14 cellular contexts compared by ENCODE assay signal in the genomic region with DNA sequence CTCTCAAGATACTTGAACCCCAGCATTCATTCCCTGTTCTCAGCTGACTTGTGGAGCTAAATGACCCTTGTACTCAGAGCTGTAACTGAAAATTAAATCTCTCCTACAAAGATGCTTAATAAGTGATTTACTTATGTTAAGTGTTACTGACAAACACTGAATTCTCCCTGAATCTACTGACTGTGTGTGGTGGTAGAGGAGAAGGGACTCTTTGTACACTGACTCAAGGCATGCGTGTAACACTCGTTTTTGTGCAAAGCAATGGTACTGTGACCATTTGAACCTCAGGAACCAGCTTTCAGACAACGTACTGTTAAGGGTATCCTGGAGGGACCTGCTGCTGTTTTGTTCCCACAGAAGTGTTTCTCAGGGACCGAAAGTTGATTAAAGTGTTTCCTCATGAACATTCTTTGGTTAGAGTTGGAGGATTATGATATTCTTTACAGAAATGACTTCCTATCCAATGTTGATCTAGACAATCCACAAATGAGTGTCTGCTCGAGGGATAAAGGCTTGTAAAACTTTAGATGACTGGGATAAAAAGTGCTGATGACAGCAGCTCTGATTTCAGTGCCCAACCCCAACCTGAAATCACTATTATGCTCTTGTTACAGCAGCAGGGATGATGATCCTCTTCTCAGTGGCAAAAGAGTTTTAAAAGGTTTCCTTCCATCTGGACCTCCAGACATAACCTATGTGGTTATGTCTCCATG. TPM values are rescaled to one million over a fixed set of nuclear protein-coding genes. Genes with fewer than 3 reads are reported as not detected.
DNase-seq lines count a peak whose midpoint lies in the region; ATAC-seq, FAIRE-seq and TF ChIP-seq lines count a peak whose summit lies in the region.
"Had no signal": no experiment of that assay in that cellular context is flagged by ENCODE, and none has a peak within 500 bp of the region (broad histone marks: within the 10 kb centered on the region; RNA-seq: fewer than 3 reads in every experiment).

No MANE protein-coding gene starts in this region.

- DNase-seq in Caco-2 (no peak), T-helper 17 cell (no peak), sigmoid colon (no peak), GF-D8 (lab: John Stamatoyannopoulos, UW) (no peak), frontal cortex (ENCODE audit: low spot score in 2 of 2) (no peak), HuH-7 (ENCODE audit: low spot score) (no peak)
- no peak for DNase-seq in activated naive CD4-positive, alpha-beta T cell treated with anti-CD3 and anti-CD28 coated beads, Interleukin-2, amount 10 ng/mL, durations not matched to agents 7 days and 5 days
- DNase-seq: activated CD4-positive, alpha-beta T cell treated with anti-CD3 and anti-CD28 coated beads, Interleukin-2, amount 10 ng/mL, durations not matched to agents 7 days and 5 days; naive thymus-derived CD4-positive, alpha-beta T cell; NCI-H2171 had no signal

- TF ChIP-seq EP300 in gastroesophageal sphincter (IDR thresholded peaks at IDR 0.05) (no peak), sigmoid colon (IDR thresholded peaks at IDR 0.05) (no peak)

- TF ChIP-seq CTCF in Caco-2 (IDR thresholded peaks at IDR 0.05; ENCODE audit: insufficient read depth in 1 of 2, low read depth in 1 of 2, low read length in 1 of 2, severe bottlenecking in 1 of 2, unreplicated experiment in 1 of 2) (no peak), gastroesophageal sphincter (IDR thresholded peaks at IDR 0.05) (no peak), sigmoid colon (IDR thresholded peaks at IDR 0.05) (no peak)

- peaks cover 10% of the 10 kb centered on the region for H3K36me3 Mint-ChIP-seq in Caco-2 (ENCODE audit: insufficient read depth, unreplicated experiment)
- H3K36me3 Mint-ChIP-seq in T-helper 17 cell (ENCODE audit: low read depth), result peaks cover 2% of the 10 kb centered on the region
- H3K36me3 Mint-ChIP-seq in activated naive CD4-positive, alpha-beta T cell treated with anti-CD3 and anti-CD28 coated beads, Interleukin-2, amount 10 ng/mL, durations not matched to agents 7 days and 5 days, result no peaks in the 10 kb centered on the region

- intact Hi-C loops in Caco-2 (cut with micrococcal nuclease; ENCODE audit: unreplicated experiment), result no loop called here
- intact Hi-C loops in sigmoid colon (cut with DNase I), result no loop called here

- H3K9me3 ChIP-seq in Caco-2 (no peaks in the 10 kb centered on the region), T-helper 17 cell (ENCODE audit: control insufficient read depth, low read length, poor library complexity, severe bottlenecking) (no peaks in the 10 kb centered on the region), gastroesophageal sphincter (no peaks in the 10 kb centered on the region), sigmoid colon (no peaks in the 10 kb centered on the region)

- peaks cover 26% of the 10 kb centered on the region for H3K4me1 Mint-ChIP-seq in Caco-2 (ENCODE audit: low read depth, unreplicated experiment)
- H3K4me1 Mint-ChIP-seq in T-helper 17 cell, result peaks cover 8% of the 10 kb centered on the region
- no peaks in the 10 kb centered on the region for H3K4me1 Mint-ChIP-seq in activated naive CD4-positive, alpha-beta T cell treated with anti-CD3 and anti-CD28 coated beads, Interleukin-2, amount 10 ng/mL, durations not matched to agents 7 days and 5 days
- H3K4me1 Mint-ChIP-seq: activated T-helper 17 cell treated with anti-CD3 and anti-CD28 coated beads, Interleukin-2, amount 50 U/mL, for 72 hours had no signal

- no peaks in the 10 kb centered on the region; the same call in 1 of the 2 replicates for H3K36me3 ChIP-seq in Caco-2 (ENCODE audit: control insufficient read depth, insufficient read depth, low read length)
- H3K36me3 ChIP-seq in gastroesophageal sphincter, result no peaks in the 10 kb centered on the region
- no peaks in the 10 kb centered on the region for H3K36me3 ChIP-seq in sigmoid colon

- H3K4me1 ChIP-seq in Caco-2, result peaks cover 49% of the 10 kb centered on the region
- H3K4me1 ChIP-seq in gastroesophageal sphincter, result peaks cover 29 to 99% (median 53%) of the 10 kb centered on the region in 3 donors
- H3K4me1 ChIP-seq in sigmoid colon, result peaks cover 0 to 98% (median 79%) of the 10 kb centered on the region in 4 donors

- H3K4me3 Mint-ChIP-seq in Caco-2 (ENCODE audit: unreplicated experiment) (no peak overlapping the region), T-helper 17 cell (no peak overlapping the region)
- no peak overlapping the region for H3K4me3 Mint-ChIP-seq in activated naive CD4-positive, alpha-beta T cell treated with anti-CD3 and anti-CD28 coated beads, Interleukin-2, amount 10 ng/mL, durations not matched to agents 7 days and 5 days
- H3K4me3 Mint-ChIP-seq: activated CD4-positive, alpha-beta T cell treated with anti-CD3 and anti-CD28 coated beads, Interleukin-2, amount 10 ng/mL, durations not matched to agents 7 days and 5 days; activated T-helper 17 cell treated with anti-CD3 and anti-CD28 coated beads, Interleukin-2, amount 50 U/mL, for 72 hours; naive thymus-derived CD4-positive, alpha-beta T cell; T-helper 1 cell treated with Interleukin-12 subunit alpha and Interleukin-12 subunit beta and Interleukin-4 antibody, amounts not matched to agents 30 μg/mL and 1 μg/mL, for 36 hours had no signal

- WGBS in gastroesophageal sphincter (ENCODE audit: low coverage in 1 of 2), 2 donors, result 29 to 36% methylated on average over 4 of the region's 5 CpGs
- 47 to 55% methylated on average over 5 of the region's 5 CpGs for WGBS in sigmoid colon, 2 donors

- H3K27ac Mint-ChIP-seq in Caco-2 (ENCODE audit: unreplicated experiment), result peak overlapping the region; percentile 57
- H3K27ac Mint-ChIP-seq in T-helper 17 cell, result peak overlapping the region; percentile 65
- H3K27ac Mint-ChIP-seq in activated naive CD4-positive, alpha-beta T cell treated with anti-CD3 and anti-CD28 coated beads, Interleukin-2, amount 10 ng/mL, durations not matched to agents 7 days and 5 days, result no peak overlapping the region
- H3K27ac Mint-ChIP-seq: activated CD4-positive, alpha-beta T cell treated with anti-CD3 and anti-CD28 coated beads, Interleukin-2, amount 10 ng/mL, durations not matched to agents 7 days and 5 days; activated T-helper 17 cell treated with anti-CD3 and anti-CD28 coated beads, Interleukin-2, amount 50 U/mL, for 72 hours; T-helper 1 cell treated with Interleukin-12 subunit alpha and Interleukin-12 subunit beta and Interleukin-4 antibody, amounts not matched to agents 30 μg/mL and 1 μg/mL, for 36 hours had no signal

- no peak for ATAC-seq in T-helper 17 cell
- ATAC-seq in gastroesophageal sphincter, result no peak
- ATAC-seq: activated T-helper 17 cell treated with anti-CD3 and anti-CD28 coated beads, Interleukin-2, amount 50 U/mL, for 72 hours; esophagus mucosa; naive thymus-derived CD4-positive, alpha-beta T cell had no signal

- no peaks in the 10 kb centered on the region for H3K9me3 Mint-ChIP-seq in Caco-2 (ENCODE audit: unreplicated experiment)
- H3K9me3 Mint-ChIP-seq in activated naive CD4-positive, alpha-beta T cell treated with anti-CD3 and anti-CD28 coated beads, Interleukin-2, amount 10 ng/mL, durations not matched to agents 7 days and 5 days, result no peaks in the 10 kb centered on the region
- H3K9me3 Mint-ChIP-seq: activated CD4-positive, alpha-beta T cell treated with anti-CD3 and anti-CD28 coated beads, Interleukin-2, amount 10 ng/mL, durations not matched to agents 7 days and 5 days; activated T-helper 17 cell treated with anti-CD3 and anti-CD28 coated beads, Interleukin-2, amount 50 U/mL, for 72 hours; naive thymus-derived CD4-positive, alpha-beta T cell; T-helper 1 cell treated with Interleukin-12 subunit alpha and Interleukin-12 subunit beta and Interleukin-4 antibody, amounts not matched to agents 30 μg/mL and 1 μg/mL, for 36 hours had no signal

- H3K27me3 ChIP-seq in Caco-2 (replicated peaks; ENCODE audit: control insufficient read depth, insufficient read depth, low read length) (no peaks in the 10 kb centered on the region), gastroesophageal sphincter (no peaks in the 10 kb centered on the region), sigmoid colon (no peaks in the 10 kb centered on the region)

- CTCF ChIA-PET in Caco-2 (lab: Charles Lee), result interaction anchor here (0.8 kb wide), 1 partner anchor 98 kb away, joined by 3 read pairs; no protein-coding TSS in a partner anchor
- CTCF ChIA-PET in activated naive CD4-positive, alpha-beta T cell treated with anti-CD3 and anti-CD28 coated beads, Interleukin-2, amount 10 ng/mL, durations not matched to agents 7 days and 5 days (lab: Charles Lee), result interaction anchor here (0.5 kb wide), 1 partner anchor 125 kb away, joined by 3 read pairs; no protein-coding TSS in a partner anchor

- peak overlapping the region; percentile 57 to 76 (median 64) for H3K27ac ChIP-seq in gastroesophageal sphincter
- peak overlapping the region; percentile 35 to 63 (median 55) for H3K27ac ChIP-seq in sigmoid colon

- H3K4me3 ChIP-seq in Caco-2 (ENCODE audit: low read depth, low read length) (no peak overlapping the region), gastroesophageal sphincter (peak overlapping the region in 1 of 2 donors; percentile 8), sigmoid colon (no peak overlapping the region)

- no TSS peak for BruUV-seq in Caco-2 (replicated peaks; lab: Mats Ljungman, UMichigan)

- no peak for TF ChIP-seq POLR2A in gastroesophageal sphincter (IDR thresholded peaks at IDR 0.05)
- no peak for TF ChIP-seq POLR2A in sigmoid colon (IDR thresholded peaks at IDR 0.05)

- FAIRE-seq in frontal cortex (lab: Jason Lieb, UNC), result no peak

- POLR2A ChIA-PET in Caco-2 (lab: Charles Lee), result no interaction called here

- no peaks in the 10 kb centered on the region for H3K27me3 Mint-ChIP-seq in Caco-2 (ENCODE audit: insufficient read depth, unreplicated experiment)
- H3K27me3 Mint-ChIP-seq in T-helper 17 cell, result peaks cover 8% of the 10 kb centered on the region
- peaks cover 4% of the 10 kb centered on the region for H3K27me3 Mint-ChIP-seq in activated naive CD4-positive, alpha-beta T cell treated with anti-CD3 and anti-CD28 coated beads, Interleukin-2, amount 10 ng/mL, durations not matched to agents 7 days and 5 days
- H3K27me3 Mint-ChIP-seq: activated CD4-positive, alpha-beta T cell treated with anti-CD3 and anti-CD28 coated beads, Interleukin-2, amount 10 ng/mL, durations not matched to agents 7 days and 5 days; activated T-helper 17 cell treated with anti-CD3 and anti-CD28 coated beads, Interleukin-2, amount 50 U/mL, for 72 hours; naive thymus-derived CD4-positive, alpha-beta T cell had no signal

RNA-seq across cellular contexts. Expression of a gene that starts 12.8 kb away (rescaled TPM):
- total RNA-seq in Caco-2 (2022) (33.8 and 34.5 TPM in 2 replicates), T-helper 17 cell (1 to 10 TPM; 1.0 to 1.4 TPM), gastroesophageal sphincter (10 to 100 TPM; 31.3 to 57.8 (median 38.9) TPM), sigmoid colon (10 to 100 TPM; 23.8 to 42.1 (median 30.8) TPM), frontal cortex (40.4 TPM)
- 1 to 10 TPM; 8.3 to 9.6 (median 8.9) TPM for polyA plus RNA-seq in sigmoid colon

Comparison
In these comparisons a context has a peak if more than half of its experiments do, and no peak if none do; other contexts are left out.
1. RNA of a gene that starts 12.8 kb away (total RNA-seq): 31.3 to 57.8 TPM in gastroesophageal sphincter, 40.4 TPM in frontal cortex (single experiment), 23.8 to 42.1 TPM in sigmoid colon and 33.8 to 34.5 TPM in Caco-2; 1.0 to 1.4 TPM in T-helper 17 cell; every median in the first group is over 10 times any median in the second.